In the genomic region with DNA sequence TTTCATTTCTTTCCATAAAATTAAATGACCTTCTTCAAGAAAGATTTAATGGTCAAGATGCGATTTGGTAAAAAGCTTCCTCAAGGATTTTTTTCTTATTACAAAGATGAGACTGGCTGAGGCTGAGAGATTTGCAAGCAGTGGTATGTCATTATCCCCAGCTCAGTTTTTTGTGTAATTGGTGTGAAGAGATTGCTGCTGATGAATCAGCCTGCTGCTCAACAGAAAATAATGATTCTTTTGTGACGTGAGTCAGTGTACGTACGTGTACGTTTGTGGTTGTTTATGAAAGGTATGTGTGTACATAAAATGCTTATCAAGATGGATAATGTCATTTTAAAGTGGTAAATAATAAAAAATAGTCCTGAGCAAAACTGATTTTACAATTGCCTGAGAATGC, we compare ENCODE assay signal across 1 cellular context.
TF ChIP-seq lines count a peak whose summit lies in the region.

No MANE protein-coding gene starts in this region.

TF ChIP-seq in GM12878, 131 proteins besides CTCF, POLR2A, EP300 and RAD21:
- no peak for TF ChIP-seq DPF2 (IDR thresholded peaks at IDR 0.05)
- TF ChIP-seq, protein P1, sequence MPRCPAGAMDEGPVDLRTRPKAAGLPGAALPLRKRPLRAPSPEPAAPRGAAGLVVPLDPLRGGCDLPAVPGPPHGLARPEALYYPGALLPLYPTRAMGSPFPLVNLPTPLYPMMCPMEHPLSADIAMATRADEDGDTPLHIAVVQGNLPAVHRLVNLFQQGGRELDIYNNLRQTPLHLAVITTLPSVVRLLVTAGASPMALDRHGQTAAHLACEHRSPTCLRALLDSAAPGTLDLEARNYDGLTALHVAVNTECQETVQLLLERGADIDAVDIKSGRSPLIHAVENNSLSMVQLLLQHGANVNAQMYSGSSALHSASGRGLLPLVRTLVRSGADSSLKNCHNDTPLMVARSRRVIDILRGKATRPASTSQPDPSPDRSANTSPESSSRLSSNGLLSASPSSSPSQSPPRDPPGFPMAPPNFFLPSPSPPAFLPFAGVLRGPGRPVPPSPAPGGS (IDR thresholded peaks at IDR 0.05; ENCODE audit: borderline replicate concordance, insufficient read depth, low read depth, low read length, poor library complexity, severe bottlenecking) = peak; percentile 59
TF ChIP-seq in GM12878: peak in this region for 1.
